9 cellular contexts compared by ENCODE assay signal in genomic region chr9:111975709-111976108, GRCh38.
DNase-seq lines count a peak whose midpoint lies in the region; ATAC-seq and TF ChIP-seq lines count a peak whose summit lies in the region.
"Had no signal": no experiment of that assay in that cellular context is flagged by ENCODE, and none has a peak within 500 bp of the region (broad histone marks: within the 10 kb centered on the region; RNA-seq: fewer than 3 reads in every experiment).

No MANE protein-coding gene starts in this region.

- peak; percentile 87 for ATAC-seq in Right ventricle myocardium superior (ENCODE audit: poor library complexity)

- H3K27ac ChIP-seq in endodermal cell (ENCODE audit: low read depth, low read length): no peak overlapping the region
- H3K27ac ChIP-seq: KMS-11 had no signal

- no peaks in the 10 kb centered on the region for H3K36me3 ChIP-seq in endodermal cell (ENCODE audit: control insufficient read depth, insufficient read depth, low read length)

- no peaks in the 10 kb centered on the region for H3K9me3 Mint-ChIP-seq in endodermal cell

- H3K27ac Mint-ChIP-seq in endodermal cell: no peak overlapping the region

- WGBS in endodermal cell (ENCODE audit: insufficient coverage in 1 of 2, insufficient read length in 1 of 2), 2 experiments: 73 to 75% methylated on average over 4 to 5 of the region's 5 CpGs

- peak; percentile 57 for TF ChIP-seq CTCF in endodermal cell (conservative IDR thresholded peaks at IDR 0.05)

- peaks cover 10% of the 10 kb centered on the region for H3K27me3 ChIP-seq in endodermal cell (ENCODE audit: control insufficient read depth, insufficient read depth, low read length, poor library complexity, severe bottlenecking)

- no peaks in the 10 kb centered on the region for H3K36me3 Mint-ChIP-seq in endodermal cell (ENCODE audit: low read depth)

- H3K9ac ChIP-seq in endodermal cell (ENCODE audit: extremely low read depth, low read length, poor library complexity, severe bottlenecking): no peak overlapping the region
- H3K9ac ChIP-seq: KMS-11 had no signal

- H3K4me1 Mint-ChIP-seq in endodermal cell: peaks cover 21% of the 10 kb centered on the region

- peak; percentile 46 for DNase-seq in Right ventricle myocardium superior
- DNase-seq in cardiac septum (ENCODE audit: low spot score): no peak
- DNase-seq in NCI-H748 treated with DMSO at 0.1 percent for 48 hours (lab: John Stamatoyannopoulos, UW): peak; percentile 32
- peak; percentile 69 for DNase-seq in endodermal cell
- DNase-seq in GOT3 (lab: John Stamatoyannopoulos, UW): no peak
- no peak for DNase-seq in A172 (ENCODE audit: low spot score)
- no peak for DNase-seq in activated CD4-positive, CD25-positive, alpha-beta regulatory T cell (lab: John Stamatoyannopoulos, UW)
- no peak for DNase-seq in middle frontal gyrus (ENCODE audit: extremely low spot score, low spot score)

- peaks cover 10% of the 10 kb centered on the region for H3K4me1 ChIP-seq in endodermal cell (ENCODE audit: control insufficient read depth, insufficient read depth, low read length)

- H3K4me3 ChIP-seq in endodermal cell (ENCODE audit: low read length): no peak overlapping the region

- intact Hi-C loops in Right ventricle myocardium superior (cut with DNase I): no loop called here
- intact Hi-C loops in cardiac septum (cut with DNase I): no loop called here

- H3K4me3 Mint-ChIP-seq in endodermal cell: no peak overlapping the region

- no peaks in the 10 kb centered on the region for H3K9me3 ChIP-seq in endodermal cell (ENCODE audit: control insufficient read depth, low read length)

- peaks cover 7% of the 10 kb centered on the region for H3K27me3 Mint-ChIP-seq in endodermal cell (ENCODE audit: insufficient read depth)

Comparison
In these comparisons a context has a peak if more than half of its experiments do, and no peak if none do; other contexts are left out.
1. DNase-seq: peak in Right ventricle myocardium superior (single experiment), NCI-H748 treated with DMSO at 0.1 percent for 48 hours (single experiment) and endodermal cell (single experiment); none in cardiac septum (single experiment), GOT3 (single experiment), A172 (single experiment), activated CD4-positive, CD25-positive, alpha-beta regulatory T cell (0 of 4) and middle frontal gyrus (single experiment).